8 cellular contexts compared by ENCODE assay signal in the genomic region with DNA sequence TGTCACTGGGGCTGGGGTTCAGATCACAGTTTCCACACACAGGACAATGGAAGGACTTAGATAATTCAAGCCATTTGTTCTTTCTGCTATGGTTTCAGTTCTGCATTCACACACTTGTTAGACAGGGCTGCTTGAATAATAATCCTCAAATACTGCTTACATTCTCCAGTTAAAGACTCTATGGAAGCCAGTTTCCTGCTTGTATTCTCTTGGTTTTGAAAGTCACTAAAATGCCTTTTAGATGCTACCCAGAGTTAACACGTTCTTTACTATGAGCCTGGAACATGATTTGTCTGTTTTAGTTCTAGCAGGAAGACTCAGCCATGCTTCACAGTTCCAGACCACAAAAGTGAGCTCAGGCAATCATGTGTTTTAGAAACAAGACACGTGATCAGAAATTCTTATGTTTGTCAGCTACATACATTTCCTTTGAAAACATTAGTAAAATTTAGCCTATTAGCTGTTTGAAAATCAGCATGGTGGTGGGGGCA.
A peak's percentile ranks its signal among the peaks of the same experiment; 100 is the strongest.
DNase-seq lines count a peak whose midpoint lies in the region; ATAC-seq and TF ChIP-seq lines count a peak whose summit lies in the region.

No MANE protein-coding gene starts in this region.

- peaks cover under 1% of the 10 kb centered on the region for H3K4me1 Mint-ChIP-seq in progenitor cell of endocrine pancreas (ENCODE audit: low read depth)
- peaks cover 8% of the 10 kb centered on the region for H3K4me1 Mint-ChIP-seq in HFFc6 (ENCODE audit: low read depth)

- no peaks in the 10 kb centered on the region for H3K27me3 Mint-ChIP-seq in progenitor cell of endocrine pancreas
- H3K27me3 Mint-ChIP-seq in HFFc6 (ENCODE audit: insufficient read depth): no peaks in the 10 kb centered on the region; the same call in 1 of the 2 replicates

- H3K9me3 Mint-ChIP-seq in progenitor cell of endocrine pancreas (ENCODE audit: low read depth) (no peaks in the 10 kb centered on the region), HFFc6 (no peaks in the 10 kb centered on the region)

- TF ChIP-seq CTCF in progenitor cell of endocrine pancreas (IDR thresholded peaks at IDR 0.05; ENCODE audit: unreplicated experiment): no peak
- no peak for TF ChIP-seq CTCF in HFFc6 (IDR thresholded peaks at IDR 0.05)

- ATAC-seq in GM19035 (IDR thresholded peaks at IDR 0.05; ENCODE audit: unreplicated experiment) (peak; percentile 96), HG02981 (IDR thresholded peaks at IDR 0.05; ENCODE audit: unreplicated experiment) (peak; percentile 88)

- H3K36me3 Mint-ChIP-seq in progenitor cell of endocrine pancreas (ENCODE audit: insufficient read depth) (no peaks in the 10 kb centered on the region), HFFc6 (ENCODE audit: low read depth) (no peaks in the 10 kb centered on the region)

- H3K27ac Mint-ChIP-seq in progenitor cell of endocrine pancreas (no peak overlapping the region), HFFc6 (no peak overlapping the region)

- peak; percentile 78 for DNase-seq in RPMI8226
- peak; percentile 36 for DNase-seq in renal cortical epithelial cell (ENCODE audit: low read depth)
- no peak for DNase-seq in HUDEP-2 (lab: John Stamatoyannopoulos, UW; ENCODE audit: unreplicated experiment in 76 of 76)
- no peak for DNase-seq in progenitor cell of endocrine pancreas (ENCODE audit: low spot score, unreplicated experiment)
- no peak for DNase-seq in Kasumi-1 (lab: John Stamatoyannopoulos, UW)
- DNase-seq in HFFc6: no peak

- H3K4me3 Mint-ChIP-seq in progenitor cell of endocrine pancreas (ENCODE audit: low read depth) (no peak overlapping the region), HFFc6 (no peak overlapping the region)

Comparison
In these comparisons a context has a peak if more than half of its experiments do, and no peak if none do; other contexts are left out.
1. DNase-seq: peak in RPMI8226 (single experiment) and renal cortical epithelial cell (single experiment); none in HUDEP-2 (0 of 76), progenitor cell of endocrine pancreas (single experiment), Kasumi-1 (0 of 2) and HFFc6 (single experiment).